11 cellular contexts compared by ENCODE assay signal in the genomic region with DNA sequence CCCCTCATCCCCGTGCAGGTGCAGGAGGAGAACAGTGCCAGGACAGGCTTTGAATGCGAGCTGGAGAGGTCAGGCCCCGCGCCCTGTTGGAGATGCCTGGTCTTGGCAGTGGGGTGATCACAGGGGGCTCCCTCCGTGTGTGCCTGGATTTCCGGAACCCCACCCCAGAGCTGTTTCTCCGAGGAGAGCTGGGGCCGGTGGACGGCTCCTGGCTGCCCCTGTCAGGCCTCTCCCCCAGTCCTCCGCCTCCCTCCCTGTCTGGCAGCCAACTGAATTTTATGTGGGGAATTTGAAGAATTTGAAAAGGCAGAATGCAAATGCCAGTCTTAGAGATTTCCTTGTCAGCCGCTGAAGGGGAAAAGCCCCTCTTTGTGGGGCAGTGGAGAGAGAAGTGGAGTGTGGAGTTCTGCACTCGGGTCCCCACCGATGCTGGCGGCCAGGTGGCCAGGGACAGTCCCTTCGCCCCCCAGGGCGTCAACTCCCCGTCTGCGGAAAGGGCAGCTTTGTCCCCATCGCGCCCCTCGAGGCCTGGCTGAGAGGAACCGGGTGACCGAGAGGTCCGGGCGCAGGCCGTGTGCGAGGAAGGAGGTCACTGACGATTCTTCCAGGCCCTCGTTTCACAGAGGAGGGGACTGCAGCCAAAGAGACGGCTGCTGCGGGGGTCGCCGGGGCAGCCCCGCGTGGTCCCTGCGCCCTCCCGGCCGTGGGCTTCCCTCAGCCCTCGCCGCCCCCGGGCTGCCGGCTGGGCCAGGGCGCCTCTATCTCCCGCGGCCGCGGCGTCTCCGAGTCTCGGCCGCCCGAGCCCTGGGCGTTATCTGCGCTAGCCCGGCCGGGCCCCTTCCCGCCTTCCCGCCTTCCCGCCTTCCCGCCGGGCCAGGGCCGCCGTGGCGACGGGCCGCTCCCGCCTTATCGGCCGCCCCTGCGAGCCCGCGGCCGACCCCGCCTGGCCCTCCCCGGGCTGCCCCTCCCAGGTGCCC. TPM values are rescaled to one million over a fixed set of nuclear protein-coding genes. Genes with fewer than 3 reads are reported as not detected.
DNase-seq lines count a peak whose midpoint lies in the region; ATAC-seq and TF ChIP-seq lines count a peak whose summit lies in the region.
"Had no signal": no experiment of that assay in that cellular context is flagged by ENCODE, and none has a peak within 500 bp of the region (broad histone marks: within the 10 kb centered on the region; RNA-seq: fewer than 3 reads in every experiment).

No MANE protein-coding gene starts in this region.

- intact Hi-C loops in Right ventricle myocardium superior (cut with DNase I) = no loop called here

- H3K4me3 ChIP-seq in neural progenitor cell = peak overlapping the region; percentile 17

- DNase-seq in stimulated activated naive CD8-positive, alpha-beta T cell treated with anti-CD3 and anti-CD28 coated beads, Interleukin-15, amount 100 ng/mL, for 72 hours = no peak
- no peak for DNase-seq in stimulated activated naive CD8-positive, alpha-beta T cell treated with anti-CD3 and anti-CD28 coated beads, Interleukin-15, Interleukin-2, amounts not matched to agents 100 U/mL and 50 U/mL, for 24 hours
- DNase-seq in Right ventricle myocardium superior = no peak
- peak; percentile 75 for DNase-seq in neural progenitor cell (ENCODE audit: low spot score)
- no peak for DNase-seq in NCI-H1694 treated with DMSO at 0.1 percent for 48 hours (lab: John Stamatoyannopoulos, UW)
- DNase-seq in NCI-H1436 (lab: John Stamatoyannopoulos, UW) = no peak
- DNase-seq in SKM-1 treated with dmso at 0.1 percent for 144 hours (lab: John Stamatoyannopoulos, UW; ENCODE audit: unreplicated experiment) = no peak
- no peak for DNase-seq in GDM1 (lab: John Stamatoyannopoulos, UW)
- DNase-seq: AML-193, occipital lobe had no signal

- ATAC-seq in stimulated activated naive CD8-positive, alpha-beta T cell treated with anti-CD3 and anti-CD28 coated beads, Interleukin-15, amount 100 ng/mL, for 72 hours = peak; percentile 26
- ATAC-seq in stimulated activated naive CD8-positive, alpha-beta T cell treated with anti-CD3 and anti-CD28 coated beads, Interleukin-15, Interleukin-2, amounts not matched to agents 100 U/mL and 50 U/mL, for 24 hours = no peak
- ATAC-seq in Right ventricle myocardium superior (ENCODE audit: poor library complexity) = peak; percentile 52

- H3K4me2 ChIP-seq in neural progenitor cell = peak overlapping the region; percentile 69

- no peaks in the 10 kb centered on the region for H3K4me1 Mint-ChIP-seq in stimulated activated naive CD8-positive, alpha-beta T cell treated with anti-CD3 and anti-CD28 coated beads, Interleukin-15, amount 100 ng/mL, for 72 hours
- H3K4me1 Mint-ChIP-seq in neural progenitor cell = peaks cover 43% of the 10 kb centered on the region

- H3K27me3 ChIP-seq in neural progenitor cell = peaks cover 20% of the 10 kb centered on the region

- no peak overlapping the region for H3K27ac Mint-ChIP-seq in stimulated activated naive CD8-positive, alpha-beta T cell treated with anti-CD3 and anti-CD28 coated beads, Interleukin-15, amount 100 ng/mL, for 72 hours
- peak overlapping the region; percentile 85 for H3K27ac Mint-ChIP-seq in neural progenitor cell

- no peak overlapping the region for H3K27ac ChIP-seq in neural progenitor cell

- peak overlapping the region; percentile 75 for H2AFZ ChIP-seq in neural progenitor cell (replicated peaks)

- peaks cover 34% of the 10 kb centered on the region for H3K27me3 Mint-ChIP-seq in stimulated activated naive CD8-positive, alpha-beta T cell treated with anti-CD3 and anti-CD28 coated beads, Interleukin-15, amount 100 ng/mL, for 72 hours
- peaks cover 14% of the 10 kb centered on the region for H3K27me3 Mint-ChIP-seq in neural progenitor cell (ENCODE audit: insufficient read depth, low read depth)

- H3K4me1 ChIP-seq in neural progenitor cell = peaks cover 33% of the 10 kb centered on the region

- no peak overlapping the region for H3K4me3 Mint-ChIP-seq in stimulated activated naive CD8-positive, alpha-beta T cell treated with anti-CD3 and anti-CD28 coated beads, Interleukin-15, amount 100 ng/mL, for 72 hours
- H3K4me3 Mint-ChIP-seq in neural progenitor cell = peak overlapping the region; percentile 34

- no peak for TF ChIP-seq CTCF in neural progenitor cell (IDR thresholded peaks at IDR 0.05)

- no peaks in the 10 kb centered on the region for H3K36me3 Mint-ChIP-seq in neural progenitor cell

- H3F3A ChIP-seq in neural progenitor cell (ENCODE audit: low read depth) = peaks cover 29% of the 10 kb centered on the region

- H3K9me3 Mint-ChIP-seq in stimulated activated naive CD8-positive, alpha-beta T cell treated with anti-CD3 and anti-CD28 coated beads, Interleukin-15, amount 100 ng/mL, for 72 hours = no peaks in the 10 kb centered on the region
- no peaks in the 10 kb centered on the region for H3K9me3 Mint-ChIP-seq in neural progenitor cell

- H3K36me3 ChIP-seq in neural progenitor cell = no peaks in the 10 kb centered on the region

- no peaks in the 10 kb centered on the region for H3K9me3 ChIP-seq in neural progenitor cell (ENCODE audit: low read depth)

- no peak overlapping the region for H3K9ac ChIP-seq in neural progenitor cell

- H3K79me2 ChIP-seq in neural progenitor cell (ENCODE audit: low read depth) = no peaks in the 10 kb centered on the region

- no peaks in the 10 kb centered on the region for H4K20me1 ChIP-seq in neural progenitor cell (ENCODE audit: low read depth)

RNA-seq across cellular contexts. Expression of gene LCTL, which starts 56.0 kb away (rescaled TPM):
- total RNA-seq in Right ventricle myocardium superior (not detected), neural progenitor cell (ENCODE audit: low replicate concordance) (17.2 and 19.2 TPM in 2 replicates)
- total RNA-seq: OCI-LY7 had no signal

Comparison
In these comparisons a context has a peak if more than half of its experiments do, and no peak if none do; other contexts are left out.
1. RNA of gene LCTL, which starts 56.0 kb away (total RNA-seq): 17.2 to 19.2 TPM in neural progenitor cell; not detected in Right ventricle myocardium superior (single experiment); every median in the first group is over 10 times any median in the second.